8 cellular contexts compared by ENCODE assay signal in genomic region chr12:5660271-5660670, GRCh38.
"Had no signal": no experiment of that assay in that cellular context is flagged by ENCODE, and none has a peak within 500 bp of the region (broad histone marks: within the 10 kb centered on the region; RNA-seq: fewer than 3 reads in every experiment).

No MANE protein-coding gene starts in this region.

- H3K4me3 ChIP-seq: GM23338, K562 had no signal

- H3K4me2 ChIP-seq: GM23338 had no signal

- DNase-seq: H9, HCEC 1CT, IMR-90 had no signal

- H2AFZ ChIP-seq: GM23338 had no signal

- FAIRE-seq: H1, H54, HTR-8/SVneo, K562 had no signal
